16 cellular contexts compared by ENCODE assay signal in genomic region chr5:68445257-68446069, GRCh38.
A peak's percentile ranks its signal among the peaks of the same experiment; 100 is the strongest.
DNase-seq lines count a peak whose midpoint lies in the region; TF ChIP-seq lines count a peak whose summit lies in the region.
"Had no signal": no experiment of that assay in that cellular context is flagged by ENCODE, and none has a peak within 500 bp of the region (broad histone marks: within the 10 kb centered on the region; RNA-seq: fewer than 3 reads in every experiment).

No MANE protein-coding gene starts in this region.

- no peaks in the 10 kb centered on the region for H3K36me3 Mint-ChIP-seq in nephron (ENCODE audit: low read depth)

- no peaks in the 10 kb centered on the region for H3K27me3 ChIP-seq in left ventricle myocardium inferior (ENCODE audit: low read depth)
- H3K27me3 ChIP-seq: MG63 had no signal

- TF ChIP-seq CTCF in left ventricle myocardium inferior (IDR thresholded peaks at IDR 0.05; ENCODE audit: borderline replicate concordance) (no peak), nephron (IDR thresholded peaks at IDR 0.05; ENCODE audit: unreplicated experiment in 3 of 3) (no peak)

- peak overlapping the region; percentile 40 for H3K27ac ChIP-seq in left ventricle myocardium inferior (replicated peaks)
- H3K27ac ChIP-seq: A549, C4-2B had no signal

- peaks cover 73% of the 10 kb centered on the region for H3K4me1 Mint-ChIP-seq in nephron

- H3K27me3 Mint-ChIP-seq in nephron (ENCODE audit: low read depth), result peaks cover 4% of the 10 kb centered on the region

- H3K4me3 Mint-ChIP-seq in nephron, result no peak overlapping the region
- H3K4me3 Mint-ChIP-seq: HFFc6 had no signal

- H3K27ac Mint-ChIP-seq in nephron, result peak overlapping the region; percentile 56 to 77 (median 70)
- H3K27ac Mint-ChIP-seq: HFFc6 had no signal

- no peak overlapping the region for H3K4me3 ChIP-seq in left ventricle myocardium inferior
- H3K4me3 ChIP-seq: A549, MG63 had no signal

- intact Hi-C loops in left ventricle myocardium inferior (cut with micrococcal nuclease), result no loop called here
- intact Hi-C loops in cardiac septum (cut with DNase I), result loop anchor here (5.0 kb wide), 1 partner anchor 103 kb away; no protein-coding TSS in a partner anchor

- H3K36me3 ChIP-seq in left ventricle myocardium inferior, result no peaks in the 10 kb centered on the region

- no peaks in the 10 kb centered on the region for H3K9me3 Mint-ChIP-seq in nephron
- H3K9me3 Mint-ChIP-seq: HFFc6 had no signal

- DNase-seq in left ventricle myocardium inferior, result no peak
- no peak for DNase-seq in cardiac septum (ENCODE audit: low spot score)
- peak; percentile 80 for DNase-seq in dermis blood vessel endothelial cell
- no peak for DNase-seq in islet precursor cell
- no peak for DNase-seq in D341Med (ENCODE audit: low spot score)
- no peak for DNase-seq in nucleus accumbens (lab: John Stamatoyannopoulos, UW)
- DNase-seq: DMS79 treated with DMSO at 0.1 percent for 48 hours, HFFc6, KG1, MG63, NCI-H1092 treated with DMSO at 0.1 percent for 48 hours, NCI-H1694, NCI-H446 had no signal

- H3K4me1 ChIP-seq in left ventricle myocardium inferior, result peaks cover 19% of the 10 kb centered on the region
- H3K4me1 ChIP-seq: A549 had no signal

- no peaks in the 10 kb centered on the region for H3K9me3 ChIP-seq in left ventricle myocardium inferior (replicated peaks)
- H3K9me3 ChIP-seq: A549 had no signal
